9 cellular contexts compared by ENCODE assay signal in the genomic region with DNA sequence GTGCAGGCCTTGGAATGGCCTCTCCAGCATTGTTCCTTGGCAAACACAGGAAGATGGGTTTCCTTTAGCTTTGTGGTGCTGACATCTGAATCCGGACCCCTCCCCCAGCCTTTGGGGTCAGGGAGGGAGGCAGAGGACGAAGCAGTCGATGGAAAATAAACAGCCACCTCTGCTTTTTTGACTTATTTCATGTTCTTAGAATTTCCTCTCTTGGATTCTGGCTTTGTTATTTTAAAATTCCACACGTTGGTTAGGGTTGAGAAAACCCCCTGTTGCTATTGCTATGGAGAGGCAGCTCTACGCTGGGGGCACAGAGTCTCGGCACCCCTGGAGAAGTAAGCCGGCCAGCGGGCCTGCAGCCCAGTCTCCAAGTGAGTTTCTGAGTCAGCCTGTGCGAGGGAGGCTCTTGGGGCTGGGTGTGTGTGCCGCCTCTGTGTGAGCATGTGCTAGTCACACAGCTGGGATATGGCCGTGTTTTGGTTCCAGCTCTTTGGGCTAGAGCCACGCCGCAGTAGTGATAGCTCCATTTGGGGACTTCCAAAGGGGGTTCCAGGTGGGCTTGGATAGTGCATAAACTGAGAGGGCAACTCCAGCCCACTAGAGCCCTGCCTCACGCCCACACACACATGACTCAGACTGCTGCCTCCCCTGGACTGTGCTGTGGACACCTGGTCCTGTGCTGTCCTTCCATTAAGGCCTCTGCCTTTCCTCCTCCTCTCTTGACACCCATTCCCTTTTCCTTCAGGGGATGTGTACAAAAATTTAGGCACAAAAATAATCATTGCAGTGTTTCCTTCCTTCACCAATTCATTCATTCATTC. TPM values are rescaled to one million over a fixed set of nuclear protein-coding genes. Genes with fewer than 3 reads are reported as not detected.
DNase-seq lines count a peak whose midpoint lies in the region; ATAC-seq and TF ChIP-seq lines count a peak whose summit lies in the region.
"Had no signal": no experiment of that assay in that cellular context is flagged by ENCODE, and none has a peak within 500 bp of the region (broad histone marks: within the 10 kb centered on the region; RNA-seq: fewer than 3 reads in every experiment).

No MANE protein-coding gene starts in this region.

- no peaks in the 10 kb centered on the region for H3K36me3 ChIP-seq in HCT116 (ENCODE audit: control insufficient read depth in 1 of 2, insufficient read depth in 2 of 2, low read length in 2 of 2)

- H3K4me3 ChIP-seq in HCT116 (replicated peaks in 1 of 2; ENCODE audit: low read depth in 1 of 2, low read length in 2 of 2) (no peak overlapping the region; a peak in 1 of 4 replicates), skin epidermis (no peak overlapping the region)

- no peak for TF ChIP-seq POLR2A in HCT116 (IDR thresholded peaks at IDR 0.05; ENCODE audit: borderline replicate concordance, extremely low read depth, insufficient read depth, insufficient read length)

- TF ChIP-seq CTCF in HCT116 (IDR thresholded peaks at IDR 0.05 in 2 of 3, conservative IDR thresholded peaks at IDR 0.05 in 1 of 3; ENCODE audit: borderline replicate concordance in 1 of 3, insufficient read depth in 1 of 3, low read depth in 2 of 3, low read length in 2 of 3) (no peak), GM10248 (IDR thresholded peaks at IDR 0.05; ENCODE audit: control extremely low read depth, extremely low read depth, low read depth, missing control alignments) (no peak)

- H3K27me3 ChIP-seq in HCT116 (ENCODE audit: insufficient read depth, low read length), result no peaks in the 10 kb centered on the region

- RAD21 ChIA-PET in HCT116 (lab: Charles Lee; ENCODE audit: low non-redundant PET in 1 of 2, low total read pairs in 2 of 2, uncharacterized antibody in 2 of 2, unreplicated experiment in 2 of 2), result interaction anchor here (0.8 to 1.4 kb wide), 2 partner anchors 12 to 49 kb away, joined by 3 to 4 read pairs; no protein-coding TSS in a partner anchor

- H3K9me3 ChIP-seq in HCT116 (ENCODE audit: control insufficient read depth in 1 of 2, insufficient read depth in 1 of 2, low read depth in 1 of 2, low read length in 2 of 2), result no peaks in the 10 kb centered on the region

- H3K9ac ChIP-seq in HCT116 (ENCODE audit: low read length), result peak overlapping the region; percentile 84

- TF ChIP-seq RAD21 in HCT116 (IDR thresholded peaks at IDR 0.05; ENCODE audit: low read depth), result no peak

- intact Hi-C loops in HCT116 (cut with micrococcal nuclease), result no loop called here

- CTCF ChIA-PET in HCT116 (lab: Charles Lee) (interaction anchor here (1.1 to 1.3 kb wide), 3 partner anchors 63 to 162 kb away, joined by 3 to 5 read pairs (median 4); no protein-coding TSS in a partner anchor), GM10248 (lab: Yijun Ruan, JAX) (interaction anchor here (1.4 to 11.5 kb wide), 2 partner anchors 103 to 161 kb away, joined by 5 to 154 read pairs; no protein-coding TSS in a partner anchor)

- H3K9me2 ChIP-seq in HCT116 (ENCODE audit: insufficient read depth), result no peaks in the 10 kb centered on the region

- no peaks in the 10 kb centered on the region for H4K20me1 ChIP-seq in HCT116 (ENCODE audit: insufficient read depth)

- no TSS peak for BruUV-seq in HCT116 (replicated peaks; lab: Mats Ljungman, UMichigan)

- peak overlapping the region; percentile 29 for H2AFZ ChIP-seq in HCT116 (ENCODE audit: low read depth, low read length, poor library complexity, severe bottlenecking)

- peak overlapping the region; percentile 96 for H3K4me2 ChIP-seq in HCT116 (ENCODE audit: low read length)

- DNase-seq in HCT116 (ENCODE audit: low read depth, low spot score) (no peak), caudate nucleus (lab: John Stamatoyannopoulos, UW) (no peak), kidney tubule cell (ENCODE audit: low spot score) (peak; percentile 58), GM10248 (ENCODE audit: extremely low spot score) (no peak)
- DNase-seq: KG1 had no signal

- peak; percentile 61 for ATAC-seq in HCT116
- no peak for ATAC-seq in GM21529 (IDR thresholded peaks at IDR 0.05; ENCODE audit: unreplicated experiment)
- ATAC-seq in HG03045 (IDR thresholded peaks at IDR 0.05; ENCODE audit: unreplicated experiment), result no peak
- no peak for ATAC-seq in GM19035 (IDR thresholded peaks at IDR 0.05; ENCODE audit: unreplicated experiment)

- H3K27ac ChIP-seq in HCT116 (ENCODE audit: low read depth, low read length) (peak overlapping the region; percentile 48), caudate nucleus (ENCODE audit: low read depth, low read length) (peak overlapping the region; percentile 48), skin epidermis (peak overlapping the region in 18 of 21 experiments; percentile 33 to 92 (median 56))

- peaks cover 55 to 77% of the 10 kb centered on the region in 2 experiments for H3K4me1 ChIP-seq in HCT116 (ENCODE audit: control insufficient read depth in 1 of 2, insufficient read depth in 2 of 2, low read length in 2 of 2)

- POLR2A ChIA-PET in HCT116 (lab: Charles Lee) (interaction anchor here (2.2 kb wide), 1 partner anchor 59 kb away, joined by 9 read pairs; a partner anchor contains a TSS), GM10248 (lab: Yijun Ruan, JAX) (no interaction called here)

- H3K79me2 ChIP-seq in HCT116 (ENCODE audit: insufficient read depth, low read length), result no peaks in the 10 kb centered on the region

TF ChIP-seq in HCT116, 20 proteins besides CTCF, POLR2A, EP300 and RAD21:
- TF ChIP-seq, protein P1, sequence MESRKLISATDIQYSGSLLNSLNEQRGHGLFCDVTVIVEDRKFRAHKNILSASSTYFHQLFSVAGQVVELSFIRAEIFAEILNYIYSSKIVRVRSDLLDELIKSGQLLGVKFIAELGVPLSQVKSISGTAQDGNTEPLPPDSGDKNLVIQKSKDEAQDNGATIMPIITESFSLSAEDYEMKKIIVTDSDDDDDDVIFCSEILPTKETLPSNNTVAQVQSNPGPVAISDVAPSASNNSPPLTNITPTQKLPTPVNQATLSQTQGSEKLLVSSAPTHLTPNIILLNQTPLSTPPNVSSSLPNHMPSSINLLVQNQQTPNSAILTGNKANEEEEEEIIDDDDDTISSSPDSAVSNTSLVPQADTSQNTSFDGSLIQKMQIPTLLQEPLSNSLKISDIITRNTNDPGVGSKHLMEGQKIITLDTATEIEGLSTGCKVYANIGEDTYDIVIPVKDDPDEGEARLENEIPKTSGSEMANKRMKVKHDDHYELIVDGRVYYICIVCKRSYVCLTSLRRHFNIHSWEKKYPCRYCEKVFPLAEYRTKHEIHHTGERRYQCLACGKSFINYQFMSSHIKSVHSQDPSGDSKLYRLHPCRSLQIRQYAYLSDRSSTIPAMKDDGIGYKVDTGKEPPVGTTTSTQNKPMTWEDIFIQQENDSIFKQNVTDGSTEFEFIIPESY (IDR thresholded peaks at IDR 0.05; ENCODE audit: extremely low read depth, insufficient replicate concordance, low read length), result no peak
- TF ChIP-seq SP1 (IDR thresholded peaks at IDR 0.05; ENCODE audit: low read depth) (no peak), YY1 (IDR thresholded peaks at IDR 0.05; ENCODE audit: extremely low read depth, insufficient replicate concordance, low read depth, low read length) (peak; percentile 12), POLR2AphosphoS5 (IDR thresholded peaks at IDR 0.05; ENCODE audit: low read depth, low read length) (peak; percentile 60)

RNA-seq across cellular contexts. Expression of a gene that starts 58.8 kb away (rescaled TPM):
- total RNA-seq in HCT116 (2021; ENCODE audit: unreplicated experiment), result 54.0 TPM
- polyA plus RNA-seq in HCT116 (2012), result 17.8 and 19.7 TPM in 2 replicates
